Comparison of ENCODE assay signal across 17 cellular contexts in the genomic region with DNA sequence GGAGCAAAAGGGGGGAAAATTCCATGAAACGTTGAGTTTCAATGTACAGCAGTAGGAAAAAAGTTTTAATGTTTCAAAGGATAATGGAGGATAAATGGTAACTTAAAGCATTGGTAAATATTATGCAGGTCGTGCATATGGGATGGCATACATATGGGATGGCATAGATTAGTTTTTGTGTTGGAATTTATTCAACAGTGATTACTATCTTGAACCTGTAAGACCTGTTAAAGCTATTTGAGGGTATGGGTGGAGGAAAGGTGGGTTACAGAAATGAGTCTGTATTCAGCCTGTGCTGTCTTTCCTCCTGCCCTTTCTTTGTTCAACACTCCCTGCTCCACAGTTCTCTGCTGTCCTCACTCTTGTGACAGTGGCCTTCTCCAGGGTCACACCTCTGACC. TPM values are rescaled to one million over a fixed set of nuclear protein-coding genes. Genes with fewer than 3 reads are reported as not detected.
DNase-seq lines count a peak whose midpoint lies in the region; ATAC-seq and TF ChIP-seq lines count a peak whose summit lies in the region.
"Had no signal": no experiment of that assay in that cellular context is flagged by ENCODE, and none has a peak within 500 bp of the region (broad histone marks: within the 10 kb centered on the region; RNA-seq: fewer than 3 reads in every experiment).

No MANE protein-coding gene starts in this region.

- H3K9me3 ChIP-seq in CD4-positive, CD25-positive, alpha-beta regulatory T cell (ENCODE audit: control insufficient read depth in 2 of 2, low read length in 2 of 2): no peaks in the 10 kb centered on the region
- H3K9me3 ChIP-seq in PC-3 (ENCODE audit: low read length) (no peaks in the 10 kb centered on the region), cardiac muscle cell (ENCODE audit: low read depth) (no peaks in the 10 kb centered on the region), lower lobe of right lung (no peaks in the 10 kb centered on the region)
- H3K9me3 ChIP-seq: A549; BLaER1 treated with 17β-estradiol and CSF1 and Interleukin-3, amounts not matched to agents 10 nM and 100 nM; mucosa of descending colon had no signal

- H3K27ac Mint-ChIP-seq in CD4-positive, CD25-positive, alpha-beta regulatory T cell: peak overlapping the region in 2 of 3 donors; percentile 59 to 88
- H3K27ac Mint-ChIP-seq in osteocyte (ENCODE audit: unreplicated experiment): peak overlapping the region; percentile 81

- ATAC-seq in CD4-positive, CD25-positive, alpha-beta regulatory T cell (ENCODE audit: low read depth in 2 of 2): no peak
- ATAC-seq in PC-3: no peak
- ATAC-seq in lower lobe of right lung: no peak
- ATAC-seq: A549 had no signal

- no peak for TF ChIP-seq CTCF in PC-3 (conservative IDR thresholded peaks at IDR 0.05; ENCODE audit: low read depth, low read length)
- no peak for TF ChIP-seq CTCF in cardiac muscle cell (IDR thresholded peaks at IDR 0.05; ENCODE audit: low read depth, low read length)
- TF ChIP-seq CTCF in osteocyte (IDR thresholded peaks at IDR 0.05): no peak
- TF ChIP-seq CTCF in lower lobe of right lung (IDR thresholded peaks at IDR 0.05): no peak

- DNase-seq in CD4-positive, CD25-positive, alpha-beta regulatory T cell: no peak
- DNase-seq in PC-3: peak; percentile 10
- DNase-seq in cardiac muscle cell (ENCODE audit: low read depth in 1 of 2, low spot score in 1 of 2): no peak
- DNase-seq in osteocyte (ENCODE audit: extremely low spot score, unreplicated experiment): no peak
- no peak for DNase-seq in lower lobe of right lung
- no peak for DNase-seq in SHP77 (lab: John Stamatoyannopoulos, UW)
- no peak for DNase-seq in activated CD4-positive, CD25-positive, alpha-beta regulatory T cell (lab: John Stamatoyannopoulos, UW)
- DNase-seq in NCI-H510A treated with DMSO at 0.1 percent for 48 hours (lab: John Stamatoyannopoulos, UW): no peak
- DNase-seq: activated CD4-positive, alpha-beta T cell treated with anti-CD3 and anti-CD28 coated beads for 4 hours; activated effector memory CD4-positive, alpha-beta T cell treated with anti-CD3 and anti-CD28 coated beads, Interleukin-2, amount 50 U/mL, for 16 hours; MM.1S; mucosa of descending colon; nucleus accumbens; substantia nigra had no signal

- BruUV-seq in PC-3 (replicated peaks; lab: Mats Ljungman, UMichigan): no TSS peak

- no peaks in the 10 kb centered on the region for H3K27me3 Mint-ChIP-seq in CD4-positive, CD25-positive, alpha-beta regulatory T cell
- no peaks in the 10 kb centered on the region for H3K27me3 Mint-ChIP-seq in osteocyte (ENCODE audit: unreplicated experiment)

- no peak overlapping the region for H3K4me3 ChIP-seq in CD4-positive, CD25-positive, alpha-beta regulatory T cell (ENCODE audit: low read depth, low read length)
- no peak overlapping the region for H3K4me3 ChIP-seq in PC-3 (ENCODE audit: low read length)
- no peak overlapping the region for H3K4me3 ChIP-seq in cardiac muscle cell
- H3K4me3 ChIP-seq in lower lobe of right lung: no peak overlapping the region
- H3K4me3 ChIP-seq: A549; BLaER1 treated with 17β-estradiol and CSF1 and Interleukin-3, amounts not matched to agents 10 nM and 100 nM; mucosa of descending colon had no signal

- H4K20me1 ChIP-seq in PC-3 (ENCODE audit: low read length): no peaks in the 10 kb centered on the region

- POLR2A ChIA-PET in PC-3 (lab: Charles Lee; ENCODE audit: unreplicated experiment): no interaction called here

- H3K27ac ChIP-seq in CD4-positive, CD25-positive, alpha-beta regulatory T cell (ENCODE audit: insufficient read depth, low read length, poor library complexity, severe bottlenecking): no peak overlapping the region
- H3K27ac ChIP-seq in PC-3 (ENCODE audit: low read length) (no peak overlapping the region), cardiac muscle cell (peak overlapping the region; percentile 24), lower lobe of right lung (no peak overlapping the region)
- H3K27ac ChIP-seq: A549, HL-60 had no signal

- H3K4me1 ChIP-seq in CD4-positive, CD25-positive, alpha-beta regulatory T cell (ENCODE audit: control insufficient read depth, insufficient read depth, low read length, poor library complexity, severe bottlenecking): no peaks in the 10 kb centered on the region
- H3K4me1 ChIP-seq in PC-3 (ENCODE audit: insufficient read depth, low read length) (peaks cover 60% of the 10 kb centered on the region), cardiac muscle cell (ENCODE audit: low read depth) (peaks cover 35% of the 10 kb centered on the region), lower lobe of right lung (peaks cover 42% of the 10 kb centered on the region)

- intact Hi-C loops in PC-3 (cut with micrococcal nuclease): loop anchor here (10.0 kb wide), 1 partner anchor 48 kb away; no protein-coding TSS in a partner anchor
- intact Hi-C loops in lower lobe of right lung (cut with DNase I): no loop called here

- H2AFZ ChIP-seq in PC-3 (ENCODE audit: low read length): no peak overlapping the region

- peaks cover 32% of the 10 kb centered on the region for H3K79me2 ChIP-seq in PC-3 (ENCODE audit: low read length)

- H3K27me3 ChIP-seq in CD4-positive, CD25-positive, alpha-beta regulatory T cell (ENCODE audit: control insufficient read depth, insufficient read depth, low read length): no peaks in the 10 kb centered on the region
- H3K27me3 ChIP-seq in PC-3 (ENCODE audit: low read length) (no peaks in the 10 kb centered on the region), cardiac muscle cell (no peaks in the 10 kb centered on the region), lower lobe of right lung (ENCODE audit: low read depth) (no peaks in the 10 kb centered on the region)
- H3K27me3 ChIP-seq: BLaER1 treated with 17β-estradiol and CSF1 and Interleukin-3, amounts not matched to agents 10 nM and 100 nM had no signal

- no peak overlapping the region for H3K9ac ChIP-seq in PC-3 (ENCODE audit: low read length)

- peaks cover 6 to 26% (median 18%) of the 10 kb centered on the region in 4 donors for H3K4me1 Mint-ChIP-seq in CD4-positive, CD25-positive, alpha-beta regulatory T cell
- H3K4me1 Mint-ChIP-seq in osteocyte (ENCODE audit: unreplicated experiment): peaks cover 67% of the 10 kb centered on the region

- no peak overlapping the region for H3K4me3 Mint-ChIP-seq in CD4-positive, CD25-positive, alpha-beta regulatory T cell
- no peak overlapping the region for H3K4me3 Mint-ChIP-seq in osteocyte (ENCODE audit: unreplicated experiment)

- H3K36me3 ChIP-seq in CD4-positive, CD25-positive, alpha-beta regulatory T cell (ENCODE audit: control insufficient read depth, insufficient read depth, low read length): no peaks in the 10 kb centered on the region
- H3K36me3 ChIP-seq in PC-3 (ENCODE audit: low read depth, low read length) (no peaks in the 10 kb centered on the region), cardiac muscle cell (no peaks in the 10 kb centered on the region), lower lobe of right lung (no peaks in the 10 kb centered on the region)
- H3K36me3 ChIP-seq: BLaER1 treated with 17β-estradiol and CSF1 and Interleukin-3, amounts not matched to agents 10 nM and 100 nM had no signal

- no peaks in the 10 kb centered on the region for H3K9me3 Mint-ChIP-seq in CD4-positive, CD25-positive, alpha-beta regulatory T cell
- H3K9me3 Mint-ChIP-seq in osteocyte (ENCODE audit: unreplicated experiment): no peaks in the 10 kb centered on the region

- no peaks in the 10 kb centered on the region for H3K36me3 Mint-ChIP-seq in CD4-positive, CD25-positive, alpha-beta regulatory T cell
- peaks cover 11% of the 10 kb centered on the region for H3K36me3 Mint-ChIP-seq in osteocyte (ENCODE audit: unreplicated experiment)

- no peaks in the 10 kb centered on the region for H3F3A ChIP-seq in PC-3 (ENCODE audit: low read length, unreplicated experiment)

- H3K4me2 ChIP-seq in PC-3 (ENCODE audit: low read length): 0 out of 2 replicates have a peak overlapping the region, but pooled peaks have one; percentile 31

- CTCF ChIA-PET in PC-3 (lab: Charles Lee): no interaction called here

- no peaks in the 10 kb centered on the region for H3K9me2 ChIP-seq in PC-3 (replicated peaks; ENCODE audit: low read length)

RNA-seq across cellular contexts. Expression of a gene that starts 54.6 kb away (rescaled TPM):
- total RNA-seq in CD4-positive, CD25-positive, alpha-beta regulatory T cell: 14.1 TPM
- polyA plus RNA-seq in CD4-positive, CD25-positive, alpha-beta regulatory T cell: 1 to 10 TPM; 2.9 to 5.6 (median 4.4) TPM
- total RNA-seq in PC-3 (2014; rRNA removed) (9.0 and 12.0 TPM in 2 replicates), cardiac muscle cell (15.0 TPM in 2 replicates), osteocyte (121 and 126 TPM in 2 replicates), lower lobe of right lung (26.4 TPM)
- polyA plus RNA-seq in cardiac muscle cell: 10.4 and 12.1 TPM in 2 replicates
